In genomic region chr3:157865449-157865862, GRCh38 we compare ENCODE assay signal across 9 cellular contexts.
DNase-seq lines count a peak whose midpoint lies in the region; ATAC-seq and TF ChIP-seq lines count a peak whose summit lies in the region.
"Had no signal": no experiment of that assay in that cellular context is flagged by ENCODE, and none has a peak within 500 bp of the region (broad histone marks: within the 10 kb centered on the region; RNA-seq: fewer than 3 reads in every experiment).

No MANE protein-coding gene starts in this region.

- DNase-seq in DMS153 (lab: John Stamatoyannopoulos, UW) (peak; percentile 38), DMS153 treated with DMSO at 0.1 percent for 48 hours (lab: John Stamatoyannopoulos, UW; ENCODE audit: unreplicated experiment) (no peak), SKM-1 (lab: John Stamatoyannopoulos, UW; ENCODE audit: unreplicated experiment) (peak; percentile 14), cardiac fibroblast (ENCODE audit: low read depth in 2 of 2) (peak in 1 of 2 donors; percentile 23), progenitor cell of endocrine pancreas (ENCODE audit: low spot score, unreplicated experiment) (peak; percentile 19), DMS79 (lab: John Stamatoyannopoulos, UW) (no peak)

- TF ChIP-seq CTCF in cardiac fibroblast (IDR thresholded peaks at IDR 0.05; ENCODE audit: low read depth, low read length) (peak; percentile 57), progenitor cell of endocrine pancreas (IDR thresholded peaks at IDR 0.05; ENCODE audit: unreplicated experiment) (peak; percentile 66)

- H3K9me3 Mint-ChIP-seq in progenitor cell of endocrine pancreas (ENCODE audit: low read depth), result no peaks in the 10 kb centered on the region

- peaks cover 4% of the 10 kb centered on the region for H3K27me3 Mint-ChIP-seq in progenitor cell of endocrine pancreas
- H3K27me3 Mint-ChIP-seq: activated naive CD8-positive, alpha-beta T cell had no signal

- no peak overlapping the region for H3K27ac Mint-ChIP-seq in progenitor cell of endocrine pancreas
- H3K27ac Mint-ChIP-seq: activated naive CD8-positive, alpha-beta T cell had no signal

- H3K4me1 Mint-ChIP-seq in progenitor cell of endocrine pancreas (ENCODE audit: low read depth), result peaks cover 1% of the 10 kb centered on the region

- H3K4me3 Mint-ChIP-seq in progenitor cell of endocrine pancreas (ENCODE audit: low read depth), result no peak overlapping the region
- H3K4me3 Mint-ChIP-seq: activated naive CD8-positive, alpha-beta T cell had no signal

- no peaks in the 10 kb centered on the region for H3K36me3 Mint-ChIP-seq in progenitor cell of endocrine pancreas (ENCODE audit: insufficient read depth)
- H3K36me3 Mint-ChIP-seq: activated naive CD8-positive, alpha-beta T cell had no signal

- ATAC-seq in GM19452 (IDR thresholded peaks at IDR 0.05; ENCODE audit: unreplicated experiment) (peak; percentile 89), HG03432 (IDR thresholded peaks at IDR 0.05; ENCODE audit: unreplicated experiment) (peak; percentile 95)

- H3K4me3 ChIP-seq in cardiac fibroblast (replicated peaks in 1 of 2; ENCODE audit: low read depth in 2 of 2, low read length in 2 of 2), result no peak overlapping the region

Comparison
In these comparisons a context has a peak if more than half of its experiments do, and no peak if none do; other contexts are left out.
1. DNase-seq: peak in DMS153 (single experiment), SKM-1 (single experiment) and progenitor cell of endocrine pancreas (single experiment); none in DMS153 treated with DMSO at 0.1 percent for 48 hours (single experiment) and DMS79 (single experiment).